Comparison of ENCODE assay signal across 8 cellular contexts in genomic region chr19:58229255-58229639, GRCh38. TPM values are rescaled to one million over a fixed set of nuclear protein-coding genes. Genes with fewer than 3 reads are reported as not detected.
DNase-seq lines count a peak whose midpoint lies in the region; ATAC-seq, FAIRE-seq and TF ChIP-seq lines count a peak whose summit lies in the region.

No MANE protein-coding gene starts in this region.

- FAIRE-seq in HTR-8/SVneo (lab: Jason Lieb, UNC) (no peak), GM12892 (lab: Jason Lieb, UNC) (no peak)

- no peaks in the 10 kb centered on the region for H3K9me3 ChIP-seq in CD4-positive, alpha-beta memory T cell (ENCODE audit: control insufficient read depth in 1 of 2, low read length in 2 of 2)

- peak overlapping the region in 6 of 7 donors; percentile 24 to 95 (median 80) for H3K27ac Mint-ChIP-seq in CD4-positive, alpha-beta memory T cell

- peaks cover 15 to 31% (median 25%) of the 10 kb centered on the region in 4 donors for H3K4me1 Mint-ChIP-seq in CD4-positive, alpha-beta memory T cell
- H3K4me1 Mint-ChIP-seq in activated T-cell treated with anti-CD3 and anti-CD28 coated beads, Interleukin-2, amount 50 U/mL, for 4 hours (ENCODE audit: low read depth), result peaks cover 25% of the 10 kb centered on the region

- H3K36me3 Mint-ChIP-seq in CD4-positive, alpha-beta memory T cell, result peaks cover 48 to 54% of the 10 kb centered on the region in 2 donors
- H3K36me3 Mint-ChIP-seq in activated T-cell treated with anti-CD3 and anti-CD28 coated beads, Interleukin-2, amount 50 U/mL, for 4 hours (ENCODE audit: insufficient read depth), result peaks cover 44% of the 10 kb centered on the region

- H3K27me3 Mint-ChIP-seq in CD4-positive, alpha-beta memory T cell, result no peaks in the 10 kb centered on the region
- H3K27me3 Mint-ChIP-seq in activated T-cell treated with anti-CD3 and anti-CD28 coated beads, Interleukin-2, amount 50 U/mL, for 4 hours (ENCODE audit: low read depth), result no peaks in the 10 kb centered on the region

- peak overlapping the region; percentile 92 to 97 (median 94) for H3K4me3 Mint-ChIP-seq in CD4-positive, alpha-beta memory T cell
- peak overlapping the region; percentile 95 for H3K4me3 Mint-ChIP-seq in activated T-cell treated with anti-CD3 and anti-CD28 coated beads, Interleukin-2, amount 50 U/mL, for 4 hours

- H3K36me3 ChIP-seq in CD4-positive, alpha-beta memory T cell (ENCODE audit: insufficient read depth, low read length), result peaks cover 13% of the 10 kb centered on the region

- CTCF ChIA-PET in CD4-positive, alpha-beta memory T cell (lab: Charles Lee; ENCODE audit: partially characterized antibody), result interaction anchor here (1.2 to 2.7 kb wide), 5 partner anchors 11 to 134 kb away, joined by 3 to 7 read pairs (median 4); partner anchors contain the start of gene ZNF497

- peak overlapping the region; percentile 50 for H3K27ac ChIP-seq in CD4-positive, alpha-beta memory T cell (ENCODE audit: low read depth, low read length)

- H3K4me1 ChIP-seq in CD4-positive, alpha-beta memory T cell (ENCODE audit: insufficient read depth, low read length), result peaks cover 15% of the 10 kb centered on the region

- no peak for TF ChIP-seq POLR2A in GM12892 (IDR thresholded peaks at IDR 0.05; ENCODE audit: low read depth, low read length)

- peak overlapping the region; percentile 13 to 68 for H3K4me3 ChIP-seq in CD4-positive, alpha-beta memory T cell (ENCODE audit: low read length in 2 of 2)
- H3K4me3 ChIP-seq in foreskin fibroblast (ENCODE audit: low read depth in 1 of 2, low read length in 2 of 2), result peak overlapping the region; percentile 68 to 86

- POLR2A ChIA-PET in CD4-positive, alpha-beta memory T cell (lab: Charles Lee; ENCODE audit: partially characterized antibody), result interaction anchor here (0.9 to 2.5 kb wide), 8 partner anchors 43 to 290 kb away, joined by 3 to 16 read pairs (median 6); partner anchors contain the start of genes ERVK3-1, RPS5, ZBTB45 and ZNF274

- no peaks in the 10 kb centered on the region for H3K27me3 ChIP-seq in CD4-positive, alpha-beta memory T cell (ENCODE audit: insufficient read depth, low read length)

- intact Hi-C loops in CD4-positive, alpha-beta memory T cell (cut with micrococcal nuclease), result loop anchor here (1.0 to 10.0 kb wide), 4 partner anchors 76 to 248 kb away; partner anchors contain the start of genes ERVK3-1, RPS5, ZNF446 and ZNF837

- peaks cover 3 to 59% (median 22%) of the 10 kb centered on the region in 8 donors for H3K9me3 Mint-ChIP-seq in CD4-positive, alpha-beta memory T cell
- H3K9me3 Mint-ChIP-seq in activated T-cell treated with anti-CD3 and anti-CD28 coated beads, Interleukin-2, amount 50 U/mL, for 4 hours, result peaks cover 41% of the 10 kb centered on the region

- peak; percentile 25 to 43 for ATAC-seq in activated T-cell treated with anti-CD3 and anti-CD28 coated beads, Interleukin-2, amount 50 U/mL, for 4 hours
- no peak for ATAC-seq in HG03571 (IDR thresholded peaks at IDR 0.05; ENCODE audit: unreplicated experiment)

- TF ChIP-seq CTCF in foreskin fibroblast (IDR thresholded peaks at IDR 0.05; ENCODE audit: low read depth, low read length) (peak; percentile 30), GM10266 (IDR thresholded peaks at IDR 0.05; ENCODE audit: control insufficient read depth, insufficient read depth, low read depth, missing control alignments) (no peak)

- peak in 4 of 5 donors; percentile 8 to 55 (median 17) for DNase-seq in CD4-positive, alpha-beta memory T cell
- DNase-seq in HTR-8/SVneo (ENCODE audit: insufficient read length, low spot score), result peak; percentile 54
- DNase-seq in activated T-cell treated with anti-CD3 and anti-CD28 coated beads, Interleukin-2, amount 50 U/mL, for 4 hours, result peak; percentile 27
- DNase-seq in foreskin fibroblast, result peak; percentile 24 to 65
- DNase-seq in nucleus accumbens (lab: John Stamatoyannopoulos, UW), result peak in 33 of 56 donors; percentile 6 to 64 (median 33)
- no peak for DNase-seq in GM10266 (ENCODE audit: extremely low spot score)
- no peak for DNase-seq in GM12892 (ENCODE audit: insufficient read length)

RNA-seq across cellular contexts. Expression of gene ZNF544, which starts 0.5 kb away (rescaled TPM):
- 10 to 100 TPM; 63.3 to 67.6 TPM for total RNA-seq in CD4-positive, alpha-beta memory T cell
- polyA plus RNA-seq in CD4-positive, alpha-beta memory T cell, result 10 to 100 TPM; 13.7 to 23.0 TPM
- total RNA-seq in activated T-cell treated with anti-CD3 and anti-CD28 coated beads, Interleukin-2, amount 50 U/mL, for 4 hours, result 10 to 100 TPM; 41.6 to 43.8 (median 41.6) TPM
- polyA plus RNA-seq in GM12892 (2012; ENCODE audit: missing spikeins), result 39.6 TPM

RNA-seq across cellular contexts. Expression of gene ZNF274, which starts 46.4 kb away (rescaled TPM):
- total RNA-seq in CD4-positive, alpha-beta memory T cell, result 10 to 100 TPM; 76.5 to 77.1 TPM
- 10 to 100 TPM; 26.8 to 35.2 TPM for polyA plus RNA-seq in CD4-positive, alpha-beta memory T cell
- 10 to 100 TPM; 17.3 to 26.6 (median 18.4) TPM for total RNA-seq in activated T-cell treated with anti-CD3 and anti-CD28 coated beads, Interleukin-2, amount 50 U/mL, for 4 hours
- 19.2 TPM for polyA plus RNA-seq in GM12892 (2012; ENCODE audit: missing spikeins)

RNA-seq across cellular contexts. Expression of gene ZNF8, which starts 49.5 kb away (rescaled TPM):
- 10 to 100 TPM in 1 of 2 experiments, 1 to 10 TPM in 1; 9.5 to 10.2 TPM for total RNA-seq in CD4-positive, alpha-beta memory T cell
- under 1 TPM; 0.63 to 0.94 TPM for polyA plus RNA-seq in CD4-positive, alpha-beta memory T cell
- 1 to 10 TPM; 3.3 to 3.5 (median 3.4) TPM for total RNA-seq in activated T-cell treated with anti-CD3 and anti-CD28 coated beads, Interleukin-2, amount 50 U/mL, for 4 hours
- polyA plus RNA-seq in GM12892 (2012; ENCODE audit: missing spikeins), result 2.1 TPM

Comparison
In these comparisons a context has a peak if more than half of its experiments do, and no peak if none do; other contexts are left out.
1. DNase-seq: peak in CD4-positive, alpha-beta memory T cell (4 of 5), HTR-8/SVneo (single experiment), activated T-cell treated with anti-CD3 and anti-CD28 coated beads, Interleukin-2, amount 50 U/mL, for 4 hours (single experiment), foreskin fibroblast (2 of 2) and nucleus accumbens (33 of 56); none in GM10266 (single experiment) and GM12892 (single experiment).